ENCODE assay signal across 10 cellular contexts in genomic region chr12:95788637-95789036, GRCh38. TPM values are rescaled to one million over a fixed set of nuclear protein-coding genes. Genes with fewer than 3 reads are reported as not detected.
DNase-seq lines count a peak whose midpoint lies in the region; ATAC-seq, FAIRE-seq and TF ChIP-seq lines count a peak whose summit lies in the region.
"Had no signal": no experiment of that assay in that cellular context is flagged by ENCODE, and none has a peak within 500 bp of the region (broad histone marks: within the 10 kb centered on the region; RNA-seq: fewer than 3 reads in every experiment).

No MANE protein-coding gene starts in this region.

- H3K79me2 ChIP-seq in endothelial cell of umbilical vein (ENCODE audit: control insufficient read depth, insufficient read depth, low read length), result peaks cover 19% of the 10 kb centered on the region

- TF ChIP-seq POLR2A in endothelial cell of umbilical vein (IDR thresholded peaks at IDR 0.05; ENCODE audit: low read depth, low read length) (no peak), vagina (IDR thresholded peaks at IDR 0.05) (no peak)

- H4K20me1 ChIP-seq in endothelial cell of umbilical vein (replicated peaks; ENCODE audit: control insufficient read depth, extremely low read depth, insufficient read depth, low read length), result no peaks in the 10 kb centered on the region

- BruUV-seq in Caco-2 (replicated peaks; lab: Mats Ljungman, UMichigan) (TSS peak; percentile 15), endothelial cell of umbilical vein (replicated peaks; lab: Mats Ljungman, UMichigan) (TSS peak; percentile 23)

- H3K4me1 Mint-ChIP-seq in Caco-2 (ENCODE audit: low read depth, unreplicated experiment) (no peaks in the 10 kb centered on the region), nephron progenitor cell (peaks cover 6% of the 10 kb centered on the region)

- H3K27ac Mint-ChIP-seq in Caco-2 (ENCODE audit: unreplicated experiment) (no peak overlapping the region), nephron progenitor cell (no peak overlapping the region)
- H3K27ac Mint-ChIP-seq: memory B cell had no signal

- CTCF ChIA-PET in Caco-2 (lab: Charles Lee) (no interaction called here), endothelial cell of umbilical vein (lab: Charles Lee) (interaction anchor here (0.9 to 1.4 kb wide), 5 partner anchors 9 to 214 kb away, joined by 3 to 8 read pairs (median 3); no protein-coding TSS in a partner anchor)

- H3K4me1 ChIP-seq in Caco-2 (peaks cover 50% of the 10 kb centered on the region), endothelial cell of umbilical vein (ENCODE audit: control insufficient read depth, extremely low read depth, insufficient read depth, low read length) (peaks cover 42% of the 10 kb centered on the region), vagina (peaks cover 36% of the 10 kb centered on the region)

- dilution Hi-C loops in endothelial cell of umbilical vein (cut with MboI; ENCODE audit: extremely low pct_ligation_motif_present, low sequenced_read_pairs), result no loop called here

- no peaks in the 10 kb centered on the region for H3K9me1 ChIP-seq in endothelial cell of umbilical vein (replicated peaks; ENCODE audit: control insufficient read depth, extremely low read depth, insufficient read depth, low read length)

- no peaks in the 10 kb centered on the region for H3K27me3 Mint-ChIP-seq in Caco-2 (ENCODE audit: insufficient read depth, unreplicated experiment)
- peaks cover 82% of the 10 kb centered on the region for H3K27me3 Mint-ChIP-seq in nephron progenitor cell (ENCODE audit: low read depth, poor library complexity)

- H3K4me3 Mint-ChIP-seq in Caco-2 (ENCODE audit: unreplicated experiment) (peak overlapping the region; percentile 97), nephron progenitor cell (peak overlapping the region; percentile 83)

- H3K27me3 ChIP-seq in Caco-2 (replicated peaks; ENCODE audit: control insufficient read depth, insufficient read depth, low read length), result no peaks in the 10 kb centered on the region
- no peaks in the 10 kb centered on the region for H3K27me3 ChIP-seq in endothelial cell of umbilical vein (ENCODE audit: control insufficient read depth in 2 of 2, insufficient read depth in 2 of 2, low read length in 2 of 2)
- H3K27me3 ChIP-seq in vagina, result no peaks in the 10 kb centered on the region

- H3K36me3 Mint-ChIP-seq in Caco-2 (ENCODE audit: insufficient read depth, unreplicated experiment), result peaks cover 31% of the 10 kb centered on the region
- H3K36me3 Mint-ChIP-seq in nephron progenitor cell (ENCODE audit: low read depth), result no peaks in the 10 kb centered on the region
- H3K36me3 Mint-ChIP-seq: memory B cell had no signal

- H3K9me3 Mint-ChIP-seq in Caco-2 (ENCODE audit: unreplicated experiment) (no peaks in the 10 kb centered on the region), nephron progenitor cell (no peaks in the 10 kb centered on the region)
- H3K9me3 Mint-ChIP-seq: memory B cell had no signal

- H3K4me2 ChIP-seq in endothelial cell of umbilical vein (ENCODE audit: insufficient read depth, low read length), result peak overlapping the region; percentile 49

- H3K9me3 ChIP-seq in Caco-2, result no peaks in the 10 kb centered on the region
- H3K9me3 ChIP-seq in endothelial cell of umbilical vein (replicated peaks; ENCODE audit: control insufficient read depth, insufficient read depth, low read length), result no peaks in the 10 kb centered on the region
- no peaks in the 10 kb centered on the region for H3K9me3 ChIP-seq in vagina

- POLR2A ChIA-PET in Caco-2 (lab: Charles Lee), result no interaction called here
- POLR2A ChIA-PET in endothelial cell of umbilical vein (lab: Charles Lee), result no interaction called here

- DNase-seq in Caco-2, result no peak
- peak; percentile 56 for DNase-seq in NCI-H226
- DNase-seq in endothelial cell of umbilical vein (ENCODE audit: low read depth, low spot score), result peak; percentile 77
- no peak for DNase-seq in nephron progenitor cell
- no peak for DNase-seq in vagina (ENCODE audit: extremely low spot score in 2 of 2)
- no peak for DNase-seq in NCI-H128 (lab: John Stamatoyannopoulos, UW; ENCODE audit: unreplicated experiment)
- DNase-seq: central memory CD4-positive, alpha-beta T cell had no signal

- intact Hi-C loops in Caco-2 (cut with micrococcal nuclease; ENCODE audit: unreplicated experiment), result no loop called here
- intact Hi-C loops in endothelial cell of umbilical vein (cut with micrococcal nuclease), result loop anchor here (1.0 kb wide), 1 partner anchor 164 kb away; no protein-coding TSS in a partner anchor
- intact Hi-C loops in vagina (cut with DNase I), result no loop called here

- H3K4me3 ChIP-seq in Caco-2 (ENCODE audit: low read depth, low read length) (no peak overlapping the region; the same call in none of the 2 replicates), endothelial cell of umbilical vein (replicated peaks in 1 of 3; ENCODE audit: insufficient read depth in 1 of 3, low read depth in 1 of 3, low read length in 3 of 3) (peak overlapping the region in 2 of 3 experiments; percentile 89 to 93), vagina (peak overlapping the region in 1 of 2 donors; percentile 66)

- H2AFZ ChIP-seq in endothelial cell of umbilical vein (ENCODE audit: low read depth, low read length), result no peak overlapping the region

- H3K27ac ChIP-seq in endothelial cell of umbilical vein (ENCODE audit: insufficient read depth, low read depth, low read length) (peak overlapping the region; percentile 83), vagina (no peak overlapping the region)

- FAIRE-seq in endothelial cell of umbilical vein (lab: Jason Lieb, UNC), result peak; percentile 53

- H3K36me3 ChIP-seq in Caco-2 (ENCODE audit: control insufficient read depth, insufficient read depth, low read length) (no peaks in the 10 kb centered on the region; the same call in 1 of the 2 replicates), endothelial cell of umbilical vein (ENCODE audit: control insufficient read depth in 2 of 2, extremely low read depth in 1 of 2, insufficient read depth in 2 of 2, low read length in 2 of 2) (peaks cover 11 to 15% of the 10 kb centered on the region in 2 experiments), vagina (no peaks in the 10 kb centered on the region)

- TF ChIP-seq CTCF in Caco-2 (IDR thresholded peaks at IDR 0.05; ENCODE audit: insufficient read depth in 1 of 2, low read depth in 1 of 2, low read length in 1 of 2, severe bottlenecking in 1 of 2, unreplicated experiment in 1 of 2) (no peak), endothelial cell of umbilical vein (IDR thresholded peaks at IDR 0.05; ENCODE audit: extremely low read depth in 1 of 2, insufficient read depth in 1 of 2, low read depth in 1 of 2, low read length in 2 of 2) (no peak), nephron progenitor cell (IDR thresholded peaks at IDR 0.05) (no peak), vagina (IDR thresholded peaks at IDR 0.05) (no peak)

- H3K9ac ChIP-seq in endothelial cell of umbilical vein (replicated peaks; ENCODE audit: extremely low read depth, insufficient read depth, low read length), result peak overlapping the region; percentile 99

- ATAC-seq in GM19397 (IDR thresholded peaks at IDR 0.05; ENCODE audit: unreplicated experiment), result no peak
- no peak for ATAC-seq in GM19463 (IDR thresholded peaks at IDR 0.05; ENCODE audit: unreplicated experiment)

TF ChIP-seq in endothelial cell of umbilical vein, 7 proteins besides CTCF, POLR2A, EP300 and RAD21:
- TF ChIP-seq JUN (IDR thresholded peaks at IDR 0.05; ENCODE audit: borderline replicate concordance, insufficient read depth, insufficient read length, low read depth), result peak; percentile 87
- TF ChIP-seq FOS (IDR thresholded peaks at IDR 0.05; ENCODE audit: borderline replicate concordance, insufficient read depth, low read length), result peak; percentile 85
- TF ChIP-seq EZH2 (IDR thresholded peaks at IDR 0.05; ENCODE audit: borderline replicate concordance, low read depth, low read length, severe bottlenecking), result no peak

RNA-seq across cellular contexts. Expression of gene NTN4, which starts 1.9 kb away (rescaled TPM):
- total RNA-seq in Caco-2 (2022) (54.1 and 55.0 TPM in 2 replicates), endothelial cell of umbilical vein (105 and 120 TPM in 2 replicates), vagina (21.9 TPM)
- polyA plus RNA-seq in endothelial cell of umbilical vein, result 317 and 352 TPM in 2 replicates
- 209 and 219 TPM in 2 replicates for polyA plus RNA-seq in endothelial cell of umbilical vein (2011; cell fraction: cytosol; rRNA removed)
- 152 and 199 TPM in 2 replicates for polyA plus RNA-seq in endothelial cell of umbilical vein (2011; cell fraction: nucleus; rRNA removed)
- 251 and 280 TPM in 2 replicates for polyA plus RNA-seq in endothelial cell of umbilical vein (2012)
- 890 and 1,000 TPM in 2 replicates for polyA minus RNA-seq in endothelial cell of umbilical vein
- polyA minus RNA-seq in endothelial cell of umbilical vein (2011; cell fraction: cytosol; rRNA and poly(A)+ RNA removed), result 6.9 TPM
- polyA minus RNA-seq in endothelial cell of umbilical vein (2011; cell fraction: nucleus; rRNA and poly(A)+ RNA removed), result 255 and 325 TPM in 2 replicates

Comparison
In these comparisons a context has a peak if more than half of its experiments do, and no peak if none do; other contexts are left out.
1. DNase-seq: peak in NCI-H226 (single experiment) and endothelial cell of umbilical vein (single experiment); none in Caco-2 (0 of 2), nephron progenitor cell (single experiment), vagina (0 of 2) and NCI-H128 (single experiment).